In genomic region chr10:77849039-77849664, GRCh38 we compare ENCODE assay signal across 10 cellular contexts.
DNase-seq lines count a peak whose midpoint lies in the region; ATAC-seq and TF ChIP-seq lines count a peak whose summit lies in the region.
"Had no signal": no experiment of that assay in that cellular context is flagged by ENCODE, and none has a peak within 500 bp of the region (broad histone marks: within the 10 kb centered on the region; RNA-seq: fewer than 3 reads in every experiment).

No MANE protein-coding gene starts in this region.

- peak; percentile 42 for ATAC-seq in HG02678 (IDR thresholded peaks at IDR 0.05; ENCODE audit: unreplicated experiment)
- ATAC-seq in HG02981 (IDR thresholded peaks at IDR 0.05; ENCODE audit: unreplicated experiment): no peak
- ATAC-seq in GM21526 (IDR thresholded peaks at IDR 0.05; ENCODE audit: low FRiP score, unreplicated experiment): no peak

- no peaks in the 10 kb centered on the region for H3K9me3 Mint-ChIP-seq in T-helper 2 cell treated with Interferon-gamma antibody and Interleukin-4, amounts not matched to agents 5 μg/mL and 100 μg/mL, for 36 hours

- no peak overlapping the region for H2AFZ ChIP-seq in parathyroid adenoma

- H3K27me3 ChIP-seq in parathyroid adenoma (ENCODE audit: control insufficient read depth, insufficient read depth, low read length): no peaks in the 10 kb centered on the region

- H3K4me3 ChIP-seq in GM12865 (ENCODE audit: low read depth, low read length) (no peak overlapping the region), parathyroid adenoma (ENCODE audit: low read depth, low read length) (no peak overlapping the region)

- peaks cover 17% of the 10 kb centered on the region for H3K4me1 ChIP-seq in parathyroid adenoma

- no peaks in the 10 kb centered on the region for H3K36me3 Mint-ChIP-seq in T-helper 2 cell treated with Interferon-gamma antibody and Interleukin-4, amounts not matched to agents 5 μg/mL and 100 μg/mL, for 36 hours (ENCODE audit: low read depth)

- H3K9ac ChIP-seq in parathyroid adenoma: no peak overlapping the region

- TF ChIP-seq CTCF in GM12865 (IDR thresholded peaks at IDR 0.05; ENCODE audit: insufficient read depth, low read depth, low read length, missing control alignments): no peak
- TF ChIP-seq CTCF in parathyroid adenoma (IDR thresholded peaks at IDR 0.05): no peak

- no peaks in the 10 kb centered on the region for H3K9me3 ChIP-seq in parathyroid adenoma (ENCODE audit: control insufficient read depth, low read length)

- H3K27ac Mint-ChIP-seq in T-helper 2 cell treated with Interferon-gamma antibody and Interleukin-4, amounts not matched to agents 5 μg/mL and 100 μg/mL, for 36 hours: no peak overlapping the region

- peak; percentile 49 for DNase-seq in GM12865 (ENCODE audit: low read depth)
- peak; percentile 34 for DNase-seq in SW480 (ENCODE audit: low spot score)
- no peak for DNase-seq in head of caudate nucleus
- no peak for DNase-seq in T-helper 2 cell treated with Interferon-gamma antibody and Interleukin-4, amounts not matched to agents 5 μg/mL and 100 μg/mL, for 36 hours (ENCODE audit: low spot score)
- DNase-seq: MV-4-11, T1000 had no signal

- peaks cover 80% of the 10 kb centered on the region for H3K79me2 ChIP-seq in parathyroid adenoma

- peaks cover 5% of the 10 kb centered on the region for H3K4me1 Mint-ChIP-seq in T-helper 2 cell treated with Interferon-gamma antibody and Interleukin-4, amounts not matched to agents 5 μg/mL and 100 μg/mL, for 36 hours (ENCODE audit: low read depth)

- intact Hi-C loops in head of caudate nucleus (cut with DNase I): loop anchor here (5.0 to 10.0 kb wide), 3 partner anchors 78 to 176 kb away; partner anchors contain the start of genes DLG5 and POLR3A

- H3K4me3 Mint-ChIP-seq in T-helper 2 cell treated with Interferon-gamma antibody and Interleukin-4, amounts not matched to agents 5 μg/mL and 100 μg/mL, for 36 hours: no peak overlapping the region

- H3K27me3 Mint-ChIP-seq in T-helper 2 cell treated with Interferon-gamma antibody and Interleukin-4, amounts not matched to agents 5 μg/mL and 100 μg/mL, for 36 hours (ENCODE audit: low read depth): no peaks in the 10 kb centered on the region

- no peaks in the 10 kb centered on the region for H3K36me3 ChIP-seq in parathyroid adenoma (ENCODE audit: control insufficient read depth, insufficient read depth, low read length)

- H3K27ac ChIP-seq in parathyroid adenoma: peak overlapping the region; percentile 13

- H3K4me2 ChIP-seq in parathyroid adenoma (ENCODE audit: low read length): no peak overlapping the region

Comparison
In these comparisons a context has a peak if more than half of its experiments do, and no peak if none do; other contexts are left out.
1. DNase-seq: peak in GM12865 (single experiment) and SW480 (single experiment); none in head of caudate nucleus (0 of 42) and T-helper 2 cell treated with Interferon-gamma antibody and Interleukin-4, amounts not matched to agents 5 μg/mL and 100 μg/mL, for 36 hours (single experiment).